18 cellular contexts compared by ENCODE assay signal in the genomic region with DNA sequence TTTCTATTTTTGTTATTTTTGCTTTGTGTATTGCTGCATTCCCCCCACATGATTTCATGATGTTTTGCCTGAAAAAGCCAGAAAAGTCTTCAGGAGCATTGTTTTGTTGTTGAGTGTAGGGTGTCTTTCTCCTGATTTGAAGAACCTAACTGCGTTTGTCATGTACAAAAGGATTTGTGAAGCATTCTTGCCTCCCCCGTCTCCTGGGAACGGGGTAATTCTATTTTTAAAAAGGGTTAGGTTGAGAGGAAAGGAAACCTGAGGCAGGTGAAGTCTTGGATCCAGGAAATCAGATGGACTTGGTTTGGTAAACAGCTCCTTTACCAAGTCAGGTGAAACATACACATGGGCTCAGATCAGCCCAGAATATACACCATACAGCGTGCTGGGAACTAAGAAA. TPM values are rescaled to one million over a fixed set of nuclear protein-coding genes. Genes with fewer than 3 reads are reported as not detected.
DNase-seq lines count a peak whose midpoint lies in the region; ATAC-seq and TF ChIP-seq lines count a peak whose summit lies in the region.
"Had no signal": no experiment of that assay in that cellular context is flagged by ENCODE, and none has a peak within 500 bp of the region (broad histone marks: within the 10 kb centered on the region; RNA-seq: fewer than 3 reads in every experiment).

No MANE protein-coding gene starts in this region.

- peaks cover 32% of the 10 kb centered on the region for H3K4me1 Mint-ChIP-seq in glutamatergic neuron (ENCODE audit: low read depth, unreplicated experiment)
- H3K4me1 Mint-ChIP-seq: CD8-positive, alpha-beta memory T cell; T-cell had no signal

- peak overlapping the region; percentile 17 for H3K4me3 Mint-ChIP-seq in glutamatergic neuron (ENCODE audit: unreplicated experiment)
- H3K4me3 Mint-ChIP-seq: CD8-positive, alpha-beta memory T cell; T-cell had no signal

- H3K9me3 Mint-ChIP-seq in glutamatergic neuron (ENCODE audit: unreplicated experiment), result peaks cover 39% of the 10 kb centered on the region
- H3K9me3 Mint-ChIP-seq: CD8-positive, alpha-beta memory T cell; T-cell had no signal

- H3K27ac ChIP-seq in left ventricle myocardium inferior (replicated peaks), result peak overlapping the region; percentile 54
- H3K27ac ChIP-seq in heart left ventricle, result peak overlapping the region in 2 of 12 donors; percentile 42 to 49

- H3K36me3 ChIP-seq in left ventricle myocardium inferior (peaks cover 83% of the 10 kb centered on the region), heart left ventricle (peaks cover 0 to 91% (median 70%) of the 10 kb centered on the region in 9 donors)

- peaks cover 37% of the 10 kb centered on the region for H3K27me3 Mint-ChIP-seq in glutamatergic neuron (ENCODE audit: unreplicated experiment)

- TF ChIP-seq POLR2A in heart left ventricle (IDR thresholded peaks at IDR 0.05), result no peak

- peaks cover 68% of the 10 kb centered on the region for H3K4me1 ChIP-seq in left ventricle myocardium inferior
- H3K4me1 ChIP-seq in heart left ventricle, result peaks cover 0 to 38% (median 7%) of the 10 kb centered on the region in 12 donors

- no peaks in the 10 kb centered on the region for H3K27me3 ChIP-seq in left ventricle myocardium inferior (ENCODE audit: low read depth)
- no peaks in the 10 kb centered on the region for H3K27me3 ChIP-seq in heart left ventricle
- H3K27me3 ChIP-seq: BLaER1 treated with 17β-estradiol and CSF1 and Interleukin-3, amounts not matched to agents 10 nM and 100 nM had no signal

- no peak for TF ChIP-seq CTCF in left ventricle myocardium inferior (IDR thresholded peaks at IDR 0.05; ENCODE audit: borderline replicate concordance)
- TF ChIP-seq CTCF in heart left ventricle (IDR thresholded peaks at IDR 0.05), result no peak
- no peak for TF ChIP-seq CTCF in glutamatergic neuron (IDR thresholded peaks at IDR 0.05; ENCODE audit: partially characterized antibody, unreplicated experiment)

- DNase-seq in NCI-H1417 (lab: John Stamatoyannopoulos, UW) (peak; percentile 2 to 67 (median 55)), NCI-H1417 treated with DMSO at 0.1 percent for 48 hours (lab: John Stamatoyannopoulos, UW) (no peak), left ventricle myocardium inferior (no peak), heart left ventricle (no peak), glutamatergic neuron (no peak), NCI-H510A (lab: John Stamatoyannopoulos, UW) (no peak), A172 (ENCODE audit: low spot score) (no peak)
- DNase-seq: CD8-positive, alpha-beta memory T cell; GDM1; KG1; NCI-H524; SHP77; SK-N-SH; T-cell had no signal

- no peak for ATAC-seq in heart left ventricle
- no peak for ATAC-seq in HG02642 (IDR thresholded peaks at IDR 0.05; ENCODE audit: poor library complexity, unreplicated experiment)
- ATAC-seq: GM12878, HCT116, T-cell had no signal

- intact Hi-C loops in left ventricle myocardium inferior (cut with micrococcal nuclease) (no loop called here), heart left ventricle (cut with DNase I) (loop anchor here in 1 of 10 donors (10.0 kb wide), 1 partner anchor 190 kb away; no protein-coding TSS in a partner anchor)

- no peak overlapping the region for H3K4me3 ChIP-seq in left ventricle myocardium inferior
- H3K4me3 ChIP-seq in heart left ventricle, result no peak overlapping the region
- H3K4me3 ChIP-seq: BLaER1 treated with 17β-estradiol and CSF1 and Interleukin-3, amounts not matched to agents 10 nM and 100 nM; GM12878 had no signal

- no peaks in the 10 kb centered on the region for H3K9me3 ChIP-seq in left ventricle myocardium inferior (replicated peaks)
- no peaks in the 10 kb centered on the region for H3K9me3 ChIP-seq in heart left ventricle
- H3K9me3 ChIP-seq: BLaER1 treated with 17β-estradiol and CSF1 and Interleukin-3, amounts not matched to agents 10 nM and 100 nM; SK-N-SH had no signal

- 73 to 80% (median 76%) methylated on average over 4 of the region's 4 CpGs for WGBS in heart left ventricle, 4 donors

- H3K36me3 Mint-ChIP-seq in glutamatergic neuron (ENCODE audit: unreplicated experiment), result peaks cover 23% of the 10 kb centered on the region
- H3K36me3 Mint-ChIP-seq: CD8-positive, alpha-beta memory T cell; T-cell had no signal

- peak overlapping the region; percentile 60 for H3K27ac Mint-ChIP-seq in glutamatergic neuron (ENCODE audit: unreplicated experiment)
- H3K27ac Mint-ChIP-seq: CD8-positive, alpha-beta memory T cell had no signal

RNA-seq across cellular contexts. Expression of a gene that starts 26.0 kb away (rescaled TPM):
- total RNA-seq in left ventricle myocardium inferior, result not detected
- under 1 TPM in 2 of 9 donors, not detected in 7; 0.23 to 0.25 TPM for total RNA-seq in heart left ventricle
- not detected for polyA plus RNA-seq in heart left ventricle
- total RNA-seq in glutamatergic neuron (ENCODE audit: unreplicated experiment), result 0.98 TPM
- total RNA-seq in A172 (2014; rRNA removed; shearing (Covaris generic)), result not detected in 2 replicates
- total RNA-seq: CD8-positive, alpha-beta memory T cell; GM12878; T-cell had no signal
- polyA plus RNA-seq: CD8-positive, alpha-beta memory T cell; SK-N-SH had no signal

Comparison
In these comparisons a context has a peak if more than half of its experiments do, and no peak if none do; other contexts are left out.
1. DNase-seq: peak in NCI-H1417 (3 of 3); none in NCI-H1417 treated with DMSO at 0.1 percent for 48 hours (single experiment), left ventricle myocardium inferior (single experiment), heart left ventricle (0 of 5), glutamatergic neuron (single experiment), NCI-H510A (single experiment) and A172 (single experiment).